In the genomic region with DNA sequence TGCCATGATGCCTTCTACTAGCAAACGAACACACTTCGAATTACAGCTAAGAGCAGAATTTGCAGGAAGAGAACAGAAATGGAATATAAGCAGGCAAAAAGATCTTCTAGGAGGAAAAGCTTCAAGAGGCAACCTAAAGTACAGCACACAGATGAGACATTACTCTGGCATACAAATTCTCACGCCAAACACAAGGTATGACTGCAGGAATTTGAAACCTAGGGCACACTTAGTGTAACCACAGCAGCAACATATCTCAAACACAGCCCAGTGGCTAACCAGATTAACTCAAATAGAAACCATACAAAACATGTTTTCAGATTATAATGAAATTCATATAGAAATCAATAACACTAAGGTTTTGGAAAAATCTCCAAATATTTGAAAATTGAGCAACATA, we compare ENCODE assay signal across 17 cellular contexts.
A peak's percentile ranks its signal among the peaks of the same experiment; 100 is the strongest.
DNase-seq lines count a peak whose midpoint lies in the region; ATAC-seq, FAIRE-seq and TF ChIP-seq lines count a peak whose summit lies in the region.
"Had no signal": no experiment of that assay in that cellular context is flagged by ENCODE, and none has a peak within 500 bp of the region (broad histone marks: within the 10 kb centered on the region; RNA-seq: fewer than 3 reads in every experiment).

No MANE protein-coding gene starts in this region.

- H3K27ac ChIP-seq in ACC112 (ENCODE audit: low read depth, low read length), result no peak overlapping the region
- no peak overlapping the region for H3K27ac ChIP-seq in tibial nerve
- H3K27ac ChIP-seq: BLaER1 treated with 17β-estradiol and CSF1 and Interleukin-3, amounts not matched to agents 10 nM and 100 nM; SJSA1 had no signal

- H3K27me3 ChIP-seq in ACC112 (ENCODE audit: insufficient read depth, low read length) (no peaks in the 10 kb centered on the region), tibial nerve (no peaks in the 10 kb centered on the region)
- H3K27me3 ChIP-seq: BLaER1 treated with 17β-estradiol and CSF1 and Interleukin-3, amounts not matched to agents 10 nM and 100 nM; SJSA1 had no signal

- no peak for TF ChIP-seq POLR2A in H54 (IDR thresholded peaks at IDR 0.05; ENCODE audit: low read depth, low read length)
- TF ChIP-seq POLR2A in tibial nerve (IDR thresholded peaks at IDR 0.05), result no peak

- DNase-seq in H54 (ENCODE audit: insufficient read length, low spot score) (no peak), glomerular visceral epithelial cell (ENCODE audit: extremely low spot score) (peak; percentile 12), tibial nerve (ENCODE audit: low spot score in 2 of 2) (no peak), COLO829 (ENCODE audit: low spot score) (no peak)
- DNase-seq: 8988T, DMS153, HCEC 1CT, NCI-H1048, NCI-H146, NCI-H345, NCI-H526 treated with DMSO at 0.1 percent for 48 hours had no signal

- peak; percentile 55 for FAIRE-seq in H54 (lab: Jason Lieb, UNC)

- no peak for TF ChIP-seq EP300 in tibial nerve (IDR thresholded peaks at IDR 0.05)

- H3K4me3 ChIP-seq in ACC112 (ENCODE audit: low read depth, low read length), result no peak overlapping the region
- H3K4me3 ChIP-seq in tibial nerve, result no peak overlapping the region
- H3K4me3 ChIP-seq: BLaER1 treated with 17β-estradiol and CSF1 and Interleukin-3, amounts not matched to agents 10 nM and 100 nM; SJSA1 had no signal

- H3K36me3 ChIP-seq in ACC112 (ENCODE audit: insufficient read depth, low read length) (no peaks in the 10 kb centered on the region), tibial nerve (no peaks in the 10 kb centered on the region)
- H3K36me3 ChIP-seq: BLaER1 treated with 17β-estradiol and CSF1 and Interleukin-3, amounts not matched to agents 10 nM and 100 nM; SJSA1 had no signal

- ATAC-seq in SK-N-SH treated with all-trans-retinoic acid at 6 μM for 48 hours, result peak; percentile 52; the same call in 2 of the 3 replicates
- ATAC-seq in GM19328 (IDR thresholded peaks at IDR 0.05; ENCODE audit: unreplicated experiment), result no peak
- no peak for ATAC-seq in HG03342 (IDR thresholded peaks at IDR 0.05; ENCODE audit: unreplicated experiment)

- no peaks in the 10 kb centered on the region for H3K79me2 ChIP-seq in ACC112 (ENCODE audit: control insufficient read depth, insufficient read depth, low read length, unreplicated experiment)

- peaks cover 5% of the 10 kb centered on the region for H3K4me1 ChIP-seq in ACC112 (ENCODE audit: control insufficient read depth, insufficient read depth, low read length, unreplicated experiment)
- H3K4me1 ChIP-seq in tibial nerve, result no peaks in the 10 kb centered on the region

- WGBS in tibial nerve, 2 donors, result 91 to 92% methylated on average over 3 of the region's 3 CpGs

- peak overlapping the region; percentile 44 for H2AFZ ChIP-seq in ACC112 (ENCODE audit: low read length, unreplicated experiment)

- no peak for TF ChIP-seq CTCF in tibial nerve (IDR thresholded peaks at IDR 0.05)

- H3K9me3 ChIP-seq in tibial nerve, result no peaks in the 10 kb centered on the region
- H3K9me3 ChIP-seq: BLaER1 treated with 17β-estradiol and CSF1 and Interleukin-3, amounts not matched to agents 10 nM and 100 nM; SJSA1 had no signal

TF ChIP-seq in SK-N-SH treated with all-trans-retinoic acid at 6 μM for 48 hours, 23 proteins besides CTCF, POLR2A, EP300 and RAD21:
- TF ChIP-seq CSDC2 (CRISPR knock-in tag; IDR thresholded peaks at IDR 0.05) (no peak), ZNF8 (CRISPR knock-in tag; IDR thresholded peaks at IDR 0.05) (no peak), OSR1 (CRISPR knock-in tag; IDR thresholded peaks at IDR 0.05) (no peak), ZNF70 (CRISPR knock-in tag; IDR thresholded peaks at IDR 0.05) (no peak), RARB (CRISPR knock-in tag; IDR thresholded peaks at IDR 0.05) (no peak), ZC3H10 (CRISPR knock-in tag; IDR thresholded peaks at IDR 0.05) (no peak), TOX (CRISPR knock-in tag; IDR thresholded peaks at IDR 0.05; ENCODE audit: borderline replicate concordance) (no peak), TCF4 (CRISPR knock-in tag; IDR thresholded peaks at IDR 0.05; ENCODE audit: borderline replicate concordance) (no peak), ARNTL (CRISPR knock-in tag; IDR thresholded peaks at IDR 0.05; ENCODE audit: borderline replicate concordance, low read depth) (no peak), GLIS3 (CRISPR knock-in tag; IDR thresholded peaks at IDR 0.05) (no peak), ZNF565 (CRISPR knock-in tag; conservative IDR thresholded peaks at IDR 0.05; ENCODE audit: low read depth) (no peak), BACH2 (CRISPR knock-in tag; IDR thresholded peaks at IDR 0.05; ENCODE audit: borderline replicate concordance) (no peak), ESRRG (CRISPR knock-in tag; IDR thresholded peaks at IDR 0.05) (no peak), ZFP3 (CRISPR knock-in tag; IDR thresholded peaks at IDR 0.05) (no peak)
- TF ChIP-seq, protein P1, sequence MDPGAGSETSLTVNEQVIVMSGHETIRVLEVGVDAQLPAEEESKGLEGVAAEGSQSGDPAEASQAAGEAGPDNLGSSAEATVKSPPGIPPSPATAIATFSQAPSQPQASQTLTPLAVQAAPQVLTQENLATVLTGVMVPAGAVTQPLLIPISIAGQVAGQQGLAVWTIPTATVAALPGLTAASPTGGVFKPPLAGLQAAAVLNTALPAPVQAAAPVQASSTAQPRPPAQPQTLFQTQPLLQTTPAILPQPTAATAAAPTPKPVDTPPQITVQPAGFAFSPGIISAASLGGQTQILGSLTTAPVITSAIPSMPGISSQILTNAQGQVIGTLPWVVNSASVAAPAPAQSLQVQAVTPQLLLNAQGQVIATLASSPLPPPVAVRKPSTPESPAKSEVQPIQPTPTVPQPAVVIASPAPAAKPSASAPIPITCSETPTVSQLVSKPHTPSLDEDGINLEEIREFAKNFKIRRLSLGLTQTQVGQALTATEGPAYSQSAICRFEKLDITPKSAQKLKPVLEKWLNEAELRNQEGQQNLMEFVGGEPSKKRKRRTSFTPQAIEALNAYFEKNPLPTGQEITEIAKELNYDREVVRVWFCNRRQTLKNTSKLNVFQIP (CRISPR knock-in tag; IDR thresholded peaks at IDR 0.05; ENCODE audit: borderline replicate concordance, low read depth), result no peak
- TF ChIP-seq, protein P2, sequence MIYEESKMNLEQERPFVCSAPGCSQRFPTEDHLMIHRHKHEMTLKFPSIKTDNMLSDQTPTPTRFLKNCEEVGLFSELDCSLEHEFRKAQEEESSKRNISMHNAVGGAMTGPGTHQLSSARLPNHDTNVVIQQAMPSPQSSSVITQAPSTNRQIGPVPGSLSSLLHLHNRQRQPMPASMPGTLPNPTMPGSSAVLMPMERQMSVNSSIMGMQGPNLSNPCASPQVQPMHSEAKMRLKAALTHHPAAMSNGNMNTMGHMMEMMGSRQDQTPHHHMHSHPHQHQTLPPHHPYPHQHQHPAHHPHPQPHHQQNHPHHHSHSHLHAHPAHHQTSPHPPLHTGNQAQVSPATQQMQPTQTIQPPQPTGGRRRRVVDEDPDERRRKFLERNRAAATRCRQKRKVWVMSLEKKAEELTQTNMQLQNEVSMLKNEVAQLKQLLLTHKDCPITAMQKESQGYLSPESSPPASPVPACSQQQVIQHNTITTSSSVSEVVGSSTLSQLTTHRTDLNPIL (CRISPR knock-in tag; IDR thresholded peaks at IDR 0.05; ENCODE audit: low read depth), result no peak
- TF ChIP-seq, protein P3, sequence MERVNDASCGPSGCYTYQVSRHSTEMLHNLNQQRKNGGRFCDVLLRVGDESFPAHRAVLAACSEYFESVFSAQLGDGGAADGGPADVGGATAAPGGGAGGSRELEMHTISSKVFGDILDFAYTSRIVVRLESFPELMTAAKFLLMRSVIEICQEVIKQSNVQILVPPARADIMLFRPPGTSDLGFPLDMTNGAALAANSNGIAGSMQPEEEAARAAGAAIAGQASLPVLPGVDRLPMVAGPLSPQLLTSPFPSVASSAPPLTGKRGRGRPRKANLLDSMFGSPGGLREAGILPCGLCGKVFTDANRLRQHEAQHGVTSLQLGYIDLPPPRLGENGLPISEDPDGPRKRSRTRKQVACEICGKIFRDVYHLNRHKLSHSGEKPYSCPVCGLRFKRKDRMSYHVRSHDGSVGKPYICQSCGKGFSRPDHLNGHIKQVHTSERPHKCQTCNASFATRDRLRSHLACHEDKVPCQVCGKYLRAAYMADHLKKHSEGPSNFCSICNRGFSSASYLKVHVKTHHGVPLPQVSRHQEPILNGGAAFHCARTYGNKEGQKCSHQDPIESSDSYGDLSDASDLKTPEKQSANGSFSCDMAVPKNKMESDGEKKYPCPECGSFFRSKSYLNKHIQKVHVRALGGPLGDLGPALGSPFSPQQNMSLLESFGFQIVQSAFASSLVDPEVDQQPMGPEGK (CRISPR knock-in tag; IDR thresholded peaks at IDR 0.05; ENCODE audit: borderline replicate concordance), result no peak
